In the genomic region with DNA sequence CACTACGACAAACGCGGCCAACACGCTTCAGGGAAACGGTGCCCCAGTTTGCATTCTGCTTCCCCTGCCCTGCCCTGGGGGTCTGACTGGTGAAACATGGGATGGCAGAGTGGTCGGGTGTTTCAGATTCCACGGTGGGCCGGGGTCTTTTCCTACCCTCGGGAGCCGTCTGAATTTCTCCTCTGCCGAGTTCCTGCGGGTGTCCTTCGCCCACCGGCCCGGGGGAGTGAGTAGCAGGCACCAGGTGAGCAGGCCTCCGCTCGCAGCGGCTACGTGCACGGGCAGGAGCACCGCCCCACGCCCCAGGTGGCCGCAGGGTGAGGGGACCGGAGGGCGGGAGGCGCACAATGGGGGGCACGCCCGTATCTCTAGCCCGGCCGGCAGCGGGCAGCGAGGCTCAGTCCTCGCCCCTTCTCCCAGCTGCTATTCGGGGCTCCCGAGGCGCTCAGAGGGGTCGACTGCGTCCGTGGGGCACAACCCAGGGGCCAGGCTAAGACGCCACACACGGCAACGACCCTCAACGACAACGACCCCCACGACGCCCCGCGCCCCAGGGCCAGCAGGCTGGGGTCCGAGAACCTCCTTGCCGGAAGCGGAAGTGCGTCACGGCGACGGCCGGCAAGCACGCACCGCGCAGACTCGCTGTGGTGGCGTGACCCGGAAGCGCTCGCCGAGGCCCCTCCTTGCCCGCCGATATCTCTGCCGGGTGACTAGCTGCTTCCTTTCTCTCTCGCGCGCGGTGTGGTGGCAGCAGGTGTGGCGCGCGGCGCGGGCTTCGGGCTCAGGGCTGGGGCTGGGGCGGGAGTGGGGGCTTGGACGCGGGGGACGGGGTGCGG, we compare ENCODE assay signal across 8 cellular contexts. TPM values are rescaled to one million over a fixed set of nuclear protein-coding genes. Genes with fewer than 3 reads are reported as not detected.
DNase-seq lines count a peak whose midpoint lies in the region; ATAC-seq and TF ChIP-seq lines count a peak whose summit lies in the region.

A gene (plus strand): TSS at position 721 of the 836 bp plus-strand sequence. CDS start 236 bp downstream, outside the sequence.

- H3K9me3 ChIP-seq in KOPT-K1 (ENCODE audit: insufficient read depth, low read length, poor library complexity, severe bottlenecking): no peaks in the 10 kb centered on the region

- no peaks in the 10 kb centered on the region for H3K27me3 Mint-ChIP-seq in natural killer cell treated with Interleukin-12 subunit alpha and Interleukin-12 subunit beta and Interleukin-15 and Interleukin-18, amount 100 ng/mL, for 72 hours

- peak within 1 kb of the TSS; percentile 75 for H3K27ac ChIP-seq in KOPT-K1 (ENCODE audit: low read depth, low read length, poor library complexity, severe bottlenecking)

- peak; percentile 79 for ATAC-seq in GM21825 (IDR thresholded peaks at IDR 0.05; ENCODE audit: unreplicated experiment)
- ATAC-seq in natural killer cell treated with Interleukin-12 subunit alpha and Interleukin-12 subunit beta and Interleukin-15 and Interleukin-18, amount 100 ng/mL, for 72 hours: peak; percentile 95 to 98

- H3K36me3 Mint-ChIP-seq in natural killer cell treated with Interleukin-12 subunit alpha and Interleukin-12 subunit beta and Interleukin-15 and Interleukin-18, amount 100 ng/mL, for 72 hours: peaks cover 27% of the 10 kb centered on the region

- DNase-seq in DMS79 treated with DMSO at 0.1 percent for 48 hours (lab: John Stamatoyannopoulos, UW) (peak; percentile 83), RKO (ENCODE audit: low spot score) (peak; percentile 96), fibroblast of mammary gland (ENCODE audit: low read depth) (peak; percentile 87)
- DNase-seq in activated T-helper 1 cell treated with anti-CD3 and anti-CD28 coated beads, Interleukin-2, amount 50 U/mL, for 16 hours (ENCODE audit: low read depth in 1 of 2, low spot score in 1 of 2): peak; percentile 84 to 91
- peak; percentile 95 for DNase-seq in natural killer cell treated with Interleukin-12 subunit alpha and Interleukin-12 subunit beta and Interleukin-15 and Interleukin-18, amount 100 ng/mL, for 72 hours (ENCODE audit: low spot score)
- DNase-seq in stimulated activated naive CD4-positive, alpha-beta T cell treated with Interleukin-2 at 50 U/mL for 16 hours (lab: John Stamatoyannopoulos, UW): peak; percentile 91

- H3K4me3 ChIP-seq in fibroblast of mammary gland (ENCODE audit: control insufficient read depth, low read depth, low read length): peak within 1 kb of the TSS; percentile 81

- TF ChIP-seq CTCF in fibroblast of mammary gland (conservative IDR thresholded peaks at IDR 0.05; ENCODE audit: control insufficient read depth, insufficient read depth, low read depth, low read length): no peak

- peaks cover 5% of the 10 kb centered on the region for H3K9me3 Mint-ChIP-seq in natural killer cell treated with Interleukin-12 subunit alpha and Interleukin-12 subunit beta and Interleukin-15 and Interleukin-18, amount 100 ng/mL, for 72 hours

- H3K4me1 Mint-ChIP-seq in natural killer cell treated with Interleukin-12 subunit alpha and Interleukin-12 subunit beta and Interleukin-15 and Interleukin-18, amount 100 ng/mL, for 72 hours (ENCODE audit: low read depth in 2 of 2): peaks cover 47 to 57% of the 10 kb centered on the region in 2 donors

- peak within 1 kb of the TSS; percentile 77 to 88 for H3K27ac Mint-ChIP-seq in natural killer cell treated with Interleukin-12 subunit alpha and Interleukin-12 subunit beta and Interleukin-15 and Interleukin-18, amount 100 ng/mL, for 72 hours

- peak within 1 kb of the TSS; percentile 93 for H3K4me3 Mint-ChIP-seq in natural killer cell treated with Interleukin-12 subunit alpha and Interleukin-12 subunit beta and Interleukin-15 and Interleukin-18, amount 100 ng/mL, for 72 hours

- peaks cover 49% of the 10 kb centered on the region for H3K36me3 ChIP-seq in KOPT-K1 (ENCODE audit: insufficient read depth, low read length)

RNA-seq across cellular contexts. Expression of the gene that starts here (rescaled TPM):
- 1,000 to 10,000 TPM; 1,109 to 1,318 TPM for total RNA-seq in natural killer cell treated with Interleukin-12 subunit alpha and Interleukin-12 subunit beta and Interleukin-15 and Interleukin-18, amount 100 ng/mL, for 72 hours

Comparison
In these comparisons a context has a peak if more than half of its experiments do, and no peak if none do; other contexts are left out.
1. Peak in every context shown above with its lines: DNase-seq, ATAC-seq, H3K4me3 ChIP-seq and H3K27ac ChIP-seq.